Comparison of ENCODE assay signal across 1 cellular context in genomic region chr16:58510776-58511628, GRCh38.
TF ChIP-seq lines count a peak whose summit lies in the region.

No MANE protein-coding gene starts in this region.

TF ChIP-seq in K562, 482 proteins besides CTCF, POLR2A, EP300 and RAD21:
- TF ChIP-seq POLR2G (IDR thresholded peaks at IDR 0.05; ENCODE audit: low read depth, low read length) = peak; percentile 56
- TF ChIP-seq ILK (tag; IDR thresholded peaks at IDR 0.05; ENCODE audit: borderline replicate concordance, low read depth) = no peak
